Comparison of ENCODE assay signal across 18 cellular contexts in genomic region chr9:79222483-79222882, GRCh38.
"Had no signal": no experiment of that assay in that cellular context is flagged by ENCODE, and none has a peak within 500 bp of the region (broad histone marks: within the 10 kb centered on the region; RNA-seq: fewer than 3 reads in every experiment).

No MANE protein-coding gene starts in this region.

- H3K4me1 ChIP-seq: left ventricle myocardium inferior, prostate gland, stomach had no signal

- DNase-seq: activated CD4-positive, alpha-beta T cell treated with anti-CD3 and anti-CD28 coated beads for 48 hours; activated CD4-positive, CD25-positive, alpha-beta regulatory T cell; activated CD8-positive, alpha-beta T cell treated with anti-CD3 and anti-CD28 coated beads, Interleukin-2, amount 10 ng/mL, durations not matched to agents 7 days and 5 days; activated naive CD4-positive, alpha-beta T cell treated with anti-CD3 and anti-CD28 coated beads, Interleukin-2, amount 10 ng/mL, durations not matched to agents 7 days and 5 days; activated T-cell treated with anti-CD3 and anti-CD28 coated beads, Interleukin-2, amount 50 U/mL, for 4 hours; caudate nucleus; effector memory CD8-positive, alpha-beta T cell; left ventricle myocardium inferior; mesendoderm; naive thymus-derived CD4-positive, alpha-beta T cell; right cardiac atrium; stimulated activated CD4-positive, alpha-beta T cell treated with anti-CD3 and anti-CD28 coated beads, Interleukin-15, amount 100 ng/mL, for 24 hours; stimulated activated CD4-positive, alpha-beta T cell treated with anti-CD3 and anti-CD28 coated beads, Interleukin-4, amount 100 ng/mL, for 1 hour; stomach; T-cell had no signal

- H3K36me3 Mint-ChIP-seq: activated naive CD4-positive, alpha-beta T cell treated with anti-CD3 and anti-CD28 coated beads, Interleukin-2, amount 10 ng/mL, durations not matched to agents 7 days and 5 days; naive thymus-derived CD4-positive, alpha-beta T cell; T-cell; type B pancreatic cell had no signal

- ATAC-seq: activated CD8-positive, alpha-beta T cell treated with anti-CD3 and anti-CD28 coated beads, Interleukin-2, amount 10 ng/mL, durations not matched to agents 7 days and 5 days; activated T-cell treated with anti-CD3 and anti-CD28 coated beads, Interleukin-2, amount 50 U/mL, for 4 hours; effector memory CD8-positive, alpha-beta T cell; naive thymus-derived CD4-positive, alpha-beta T cell; right cardiac atrium; SK-N-SH treated with all-trans-retinoic acid at 6 μM for 48 hours; T-cell had no signal

- H3K9me3 ChIP-seq: prostate gland had no signal

- H3K36me3 ChIP-seq: left ventricle myocardium inferior, prostate gland, stomach had no signal

- H3K27me3 Mint-ChIP-seq: activated naive CD4-positive, alpha-beta T cell treated with anti-CD3 and anti-CD28 coated beads, Interleukin-2, amount 10 ng/mL, durations not matched to agents 7 days and 5 days; effector memory CD8-positive, alpha-beta T cell had no signal

- H3K9me3 Mint-ChIP-seq: activated naive CD4-positive, alpha-beta T cell treated with anti-CD3 and anti-CD28 coated beads, Interleukin-2, amount 10 ng/mL, durations not matched to agents 7 days and 5 days had no signal

- H3K4me1 Mint-ChIP-seq: activated naive CD4-positive, alpha-beta T cell treated with anti-CD3 and anti-CD28 coated beads, Interleukin-2, amount 10 ng/mL, durations not matched to agents 7 days and 5 days; naive thymus-derived CD4-positive, alpha-beta T cell; T-cell had no signal

- H3K27ac Mint-ChIP-seq: activated CD8-positive, alpha-beta T cell treated with anti-CD3 and anti-CD28 coated beads, Interleukin-2, amount 10 ng/mL, durations not matched to agents 7 days and 5 days; activated naive CD4-positive, alpha-beta T cell treated with anti-CD3 and anti-CD28 coated beads, Interleukin-2, amount 10 ng/mL, durations not matched to agents 7 days and 5 days; effector memory CD8-positive, alpha-beta T cell; naive thymus-derived CD4-positive, alpha-beta T cell; T-cell; type B pancreatic cell had no signal

- H3K4me3 ChIP-seq: left ventricle myocardium inferior, prostate gland, stomach had no signal

- H3K4me3 Mint-ChIP-seq: activated CD8-positive, alpha-beta T cell treated with anti-CD3 and anti-CD28 coated beads, Interleukin-2, amount 10 ng/mL, durations not matched to agents 7 days and 5 days; activated naive CD4-positive, alpha-beta T cell treated with anti-CD3 and anti-CD28 coated beads, Interleukin-2, amount 10 ng/mL, durations not matched to agents 7 days and 5 days; activated T-cell treated with anti-CD3 and anti-CD28 coated beads, Interleukin-2, amount 50 U/mL, for 4 hours; effector memory CD8-positive, alpha-beta T cell; naive thymus-derived CD4-positive, alpha-beta T cell; T-cell; type B pancreatic cell had no signal

- H3K27ac ChIP-seq: left ventricle myocardium inferior, prostate gland, stomach had no signal

- H3K27me3 ChIP-seq: stomach had no signal
